ENCODE assay signal across 1 cellular context in the genomic region with DNA sequence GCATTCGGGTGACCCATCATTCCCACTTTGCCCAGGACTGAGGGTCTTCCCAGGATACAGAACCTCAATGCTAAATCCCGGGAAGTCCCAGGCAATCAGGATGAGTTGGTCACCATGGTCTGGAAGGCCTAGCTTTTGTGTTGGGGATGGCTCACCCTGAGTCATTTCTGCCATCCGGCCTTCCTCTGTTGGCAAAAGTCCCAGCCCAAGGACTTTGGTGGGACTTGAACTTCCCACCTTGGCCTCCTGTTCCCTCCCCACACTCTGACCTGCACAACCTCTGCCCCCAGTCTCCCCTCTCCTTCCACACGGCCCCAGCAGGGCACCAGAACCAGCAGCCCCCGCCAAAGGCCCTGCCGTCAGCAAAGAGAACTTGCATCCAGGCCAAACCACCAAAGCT.
TF ChIP-seq lines count a peak whose summit lies in the region.

No MANE protein-coding gene starts in this region.

TF ChIP-seq in SK-N-SH, 30 proteins besides CTCF, POLR2A, EP300 and RAD21 (continued from another document):
- TF ChIP-seq MXI1 (IDR thresholded peaks at IDR 0.05; ENCODE audit: low read depth, low read length) (no peak), TEAD4 (IDR thresholded peaks at IDR 0.05; ENCODE audit: borderline replicate concordance, insufficient read depth) (no peak), JUND (IDR thresholded peaks at IDR 0.05) (peak; percentile 52; the same call in 1 of the 2 replicates), MEF2A (IDR thresholded peaks at IDR 0.05; ENCODE audit: borderline replicate concordance, low read depth) (no peak), GATA2 (CRISPR knock-in tag; IDR thresholded peaks at IDR 0.05) (no peak)
- TF ChIP-seq, protein P1, sequence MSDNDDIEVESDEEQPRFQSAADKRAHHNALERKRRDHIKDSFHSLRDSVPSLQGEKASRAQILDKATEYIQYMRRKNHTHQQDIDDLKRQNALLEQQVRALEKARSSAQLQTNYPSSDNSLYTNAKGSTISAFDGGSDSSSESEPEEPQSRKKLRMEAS (IDR thresholded peaks at IDR 0.05; ENCODE audit: low read depth), result no peak
- TF ChIP-seq, protein P2, sequence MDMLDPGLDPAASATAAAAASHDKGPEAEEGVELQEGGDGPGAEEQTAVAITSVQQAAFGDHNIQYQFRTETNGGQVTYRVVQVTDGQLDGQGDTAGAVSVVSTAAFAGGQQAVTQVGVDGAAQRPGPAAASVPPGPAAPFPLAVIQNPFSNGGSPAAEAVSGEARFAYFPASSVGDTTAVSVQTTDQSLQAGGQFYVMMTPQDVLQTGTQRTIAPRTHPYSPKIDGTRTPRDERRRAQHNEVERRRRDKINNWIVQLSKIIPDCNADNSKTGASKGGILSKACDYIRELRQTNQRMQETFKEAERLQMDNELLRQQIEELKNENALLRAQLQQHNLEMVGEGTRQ (IDR thresholded peaks at IDR 0.05; ENCODE audit: borderline replicate concordance, low read depth, low read length), result no peak
